In genomic region chr14:95513261-95513660, GRCh38 we compare ENCODE assay signal across 19 cellular contexts. TPM values are rescaled to one million over a fixed set of nuclear protein-coding genes. Genes with fewer than 3 reads are reported as not detected.
DNase-seq lines count a peak whose midpoint lies in the region; ATAC-seq and TF ChIP-seq lines count a peak whose summit lies in the region.
"Had no signal": no experiment of that assay in that cellular context is flagged by ENCODE, and none has a peak within 500 bp of the region (broad histone marks: within the 10 kb centered on the region; RNA-seq: fewer than 3 reads in every experiment).

No MANE protein-coding gene starts in this region.

- H3K9me3 Mint-ChIP-seq in T-helper 2 cell treated with Interferon-gamma antibody and Interleukin-4, amounts not matched to agents 5 μg/mL and 100 μg/mL, for 36 hours, result no peaks in the 10 kb centered on the region
- no peaks in the 10 kb centered on the region for H3K9me3 Mint-ChIP-seq in Caco-2 (ENCODE audit: unreplicated experiment)
- H3K9me3 Mint-ChIP-seq in activated CD8-positive, alpha-beta T cell treated with anti-CD3 and anti-CD28 coated beads, Interleukin-2, amount 10 ng/mL, durations not matched to agents 7 days and 5 days (ENCODE audit: insufficient read depth), result no peaks in the 10 kb centered on the region
- H3K9me3 Mint-ChIP-seq: immature natural killer cell had no signal

- no peak for DNase-seq in T-helper 2 cell treated with Interferon-gamma antibody and Interleukin-4, amounts not matched to agents 5 μg/mL and 100 μg/mL, for 36 hours (ENCODE audit: low spot score)
- DNase-seq in T-helper 2 cell, result no peak
- DNase-seq in Caco-2, result no peak
- no peak for DNase-seq in activated CD8-positive, alpha-beta T cell treated with anti-CD3 and anti-CD28 coated beads, Interleukin-2, amount 10 ng/mL, durations not matched to agents 7 days and 5 days
- DNase-seq in omental fat pad (ENCODE audit: low spot score), result peak; percentile 18
- no peak for DNase-seq in stimulated activated CD4-positive, alpha-beta T cell treated with anti-CD3 and anti-CD28 coated beads, Interleukin-4, amount 100 ng/mL, for 1 hour
- no peak for DNase-seq in NCI-H187 treated with DMSO at 0.1 percent for 48 hours (lab: John Stamatoyannopoulos, UW)
- DNase-seq: DMS79 treated with DMSO at 0.1 percent for 48 hours; effector memory CD4-positive, alpha-beta T cell; H7; heart left ventricle; immature natural killer cell; lower lobe of right lung; NCI-H146; psoas muscle; stimulated activated CD4-positive, alpha-beta T cell treated with anti-CD3 and anti-CD28 coated beads, Interleukin-4, amount 100 ng/mL, for 24 hours; testis had no signal

- peaks cover 47% of the 10 kb centered on the region for H3K4me1 Mint-ChIP-seq in T-helper 2 cell treated with Interferon-gamma antibody and Interleukin-4, amounts not matched to agents 5 μg/mL and 100 μg/mL, for 36 hours (ENCODE audit: low read depth)
- peaks cover 12% of the 10 kb centered on the region for H3K4me1 Mint-ChIP-seq in Caco-2 (ENCODE audit: low read depth, unreplicated experiment)
- peaks cover 63% of the 10 kb centered on the region for H3K4me1 Mint-ChIP-seq in activated CD8-positive, alpha-beta T cell treated with anti-CD3 and anti-CD28 coated beads, Interleukin-2, amount 10 ng/mL, durations not matched to agents 7 days and 5 days (ENCODE audit: low read depth)

- H3K4me3 Mint-ChIP-seq in T-helper 2 cell treated with Interferon-gamma antibody and Interleukin-4, amounts not matched to agents 5 μg/mL and 100 μg/mL, for 36 hours, result peak overlapping the region; percentile 9
- no peak overlapping the region for H3K4me3 Mint-ChIP-seq in Caco-2 (ENCODE audit: unreplicated experiment)
- no peak overlapping the region for H3K4me3 Mint-ChIP-seq in activated CD8-positive, alpha-beta T cell treated with anti-CD3 and anti-CD28 coated beads, Interleukin-2, amount 10 ng/mL, durations not matched to agents 7 days and 5 days
- H3K4me3 Mint-ChIP-seq: immature natural killer cell had no signal

- H3K36me3 ChIP-seq in Caco-2 (ENCODE audit: control insufficient read depth, insufficient read depth, low read length), result no peaks in the 10 kb centered on the region; the same call in 1 of the 2 replicates
- H3K36me3 ChIP-seq: lower lobe of right lung had no signal

- peaks cover 17% of the 10 kb centered on the region for H3K4me1 ChIP-seq in Caco-2

- no peaks in the 10 kb centered on the region for H3K27me3 ChIP-seq in Caco-2 (replicated peaks; ENCODE audit: control insufficient read depth, insufficient read depth, low read length)
- H3K27me3 ChIP-seq: heart left ventricle, testis had no signal

- CTCF ChIA-PET in Caco-2 (lab: Charles Lee), result interaction anchor here (0.9 kb wide), 1 partner anchor 61 kb away, joined by 3 read pairs; no protein-coding TSS in a partner anchor
- CTCF ChIA-PET in activated CD8-positive, alpha-beta T cell treated with anti-CD3 and anti-CD28 coated beads, Interleukin-2, amount 10 ng/mL, durations not matched to agents 7 days and 5 days (lab: Charles Lee), result interaction anchor here (0.6 to 17.6 kb wide), 3 partner anchors 15 to 536 kb away, joined by 3 to 199 read pairs (median 5); partner anchors contain the start of gene GLRX5

- TF ChIP-seq CTCF in Caco-2 (IDR thresholded peaks at IDR 0.05; ENCODE audit: insufficient read depth in 1 of 2, low read depth in 1 of 2, low read length in 1 of 2, severe bottlenecking in 1 of 2, unreplicated experiment in 1 of 2) (no peak), omental fat pad (IDR thresholded peaks at IDR 0.05) (no peak)

- BruUV-seq in Caco-2 (replicated peaks; lab: Mats Ljungman, UMichigan), result TSS peak; percentile 11

- ATAC-seq in activated CD8-positive, alpha-beta T cell treated with anti-CD3 and anti-CD28 coated beads, Interleukin-2, amount 10 ng/mL, durations not matched to agents 7 days and 5 days, result no peak
- ATAC-seq in omental fat pad (ENCODE audit: low FRiP score) (no peak), GM19328 (IDR thresholded peaks at IDR 0.05; ENCODE audit: unreplicated experiment) (no peak)
- ATAC-seq: heart left ventricle, lower lobe of right lung, psoas muscle had no signal

- H3K4me3 ChIP-seq in Caco-2 (ENCODE audit: low read depth, low read length), result no peak overlapping the region
- H3K4me3 ChIP-seq: heart left ventricle, lower lobe of right lung, psoas muscle, skin epidermis, testis had no signal

- H3K36me3 Mint-ChIP-seq in T-helper 2 cell treated with Interferon-gamma antibody and Interleukin-4, amounts not matched to agents 5 μg/mL and 100 μg/mL, for 36 hours (ENCODE audit: low read depth), result peaks cover 26% of the 10 kb centered on the region
- H3K36me3 Mint-ChIP-seq in Caco-2 (ENCODE audit: insufficient read depth, unreplicated experiment), result no peaks in the 10 kb centered on the region
- peaks cover 44% of the 10 kb centered on the region for H3K36me3 Mint-ChIP-seq in activated CD8-positive, alpha-beta T cell treated with anti-CD3 and anti-CD28 coated beads, Interleukin-2, amount 10 ng/mL, durations not matched to agents 7 days and 5 days (ENCODE audit: low read depth)
- H3K36me3 Mint-ChIP-seq: immature natural killer cell had no signal

- POLR2A ChIA-PET in Caco-2 (lab: Charles Lee), result interaction anchor here (0.8 kb wide), 1 partner anchor 22 kb away, joined by 3 read pairs; the partner anchor contains the start of gene GLRX5
- POLR2A ChIA-PET in activated CD8-positive, alpha-beta T cell treated with anti-CD3 and anti-CD28 coated beads, Interleukin-2, amount 10 ng/mL, durations not matched to agents 7 days and 5 days (lab: Charles Lee), result interaction anchor here (1.2 to 2.9 kb wide), 2 partner anchors 10 to 11 kb away, joined by 6 to 19 read pairs; no protein-coding TSS in a partner anchor

- no peak overlapping the region for H3K27ac Mint-ChIP-seq in T-helper 2 cell treated with Interferon-gamma antibody and Interleukin-4, amounts not matched to agents 5 μg/mL and 100 μg/mL, for 36 hours
- H3K27ac Mint-ChIP-seq in Caco-2 (ENCODE audit: unreplicated experiment), result no peak overlapping the region
- peak overlapping the region; percentile 1 for H3K27ac Mint-ChIP-seq in activated CD8-positive, alpha-beta T cell treated with anti-CD3 and anti-CD28 coated beads, Interleukin-2, amount 10 ng/mL, durations not matched to agents 7 days and 5 days

- H3K9me3 ChIP-seq in Caco-2, result no peaks in the 10 kb centered on the region
- H3K9me3 ChIP-seq: heart left ventricle, lower lobe of right lung, psoas muscle, testis had no signal

- H3K27me3 Mint-ChIP-seq in T-helper 2 cell treated with Interferon-gamma antibody and Interleukin-4, amounts not matched to agents 5 μg/mL and 100 μg/mL, for 36 hours (ENCODE audit: low read depth), result no peaks in the 10 kb centered on the region
- H3K27me3 Mint-ChIP-seq in Caco-2 (ENCODE audit: insufficient read depth, unreplicated experiment), result no peaks in the 10 kb centered on the region
- H3K27me3 Mint-ChIP-seq in activated CD8-positive, alpha-beta T cell treated with anti-CD3 and anti-CD28 coated beads, Interleukin-2, amount 10 ng/mL, durations not matched to agents 7 days and 5 days (ENCODE audit: low read depth), result no peaks in the 10 kb centered on the region

- intact Hi-C loops in Caco-2 (cut with micrococcal nuclease; ENCODE audit: unreplicated experiment), result no loop called here

RNA-seq across cellular contexts. Expression of gene SYNE3, which starts 3.2 kb away (rescaled TPM):
- total RNA-seq in Caco-2 (2022), result 19.4 and 21.2 TPM in 2 replicates
- total RNA-seq in activated CD8-positive, alpha-beta T cell treated with anti-CD3 and anti-CD28 coated beads, Interleukin-2, amount 10 ng/mL, durations not matched to agents 7 days and 5 days, result 10 to 100 TPM; 91.5 TPM
- 100 to 1,000 TPM in 1 of 4 donors, 10 to 100 TPM in 3; 46.9 to 109 (median 88.6) TPM for total RNA-seq in omental fat pad

RNA-seq across cellular contexts. Expression of gene GLRX5, which starts 21.6 kb away (rescaled TPM):
- 66.2 and 67.8 TPM in 2 replicates for total RNA-seq in Caco-2 (2022)
- total RNA-seq in activated CD8-positive, alpha-beta T cell treated with anti-CD3 and anti-CD28 coated beads, Interleukin-2, amount 10 ng/mL, durations not matched to agents 7 days and 5 days, result 10 to 100 TPM; 52.8 to 54.6 TPM
- 10 to 100 TPM; 25.5 to 36.8 (median 27.2) TPM for total RNA-seq in omental fat pad
